Comparison of ENCODE assay signal across 25 cellular contexts in genomic region chr9:76521906-76522305, GRCh38.
DNase-seq lines count a peak whose midpoint lies in the region; ATAC-seq and TF ChIP-seq lines count a peak whose summit lies in the region.
"Had no signal": no experiment of that assay in that cellular context is flagged by ENCODE, and none has a peak within 500 bp of the region (broad histone marks: within the 10 kb centered on the region; RNA-seq: fewer than 3 reads in every experiment).

No MANE protein-coding gene starts in this region.

- intact Hi-C loops in stomach (cut with DNase I; ENCODE audit: low total_unique reads), result no loop called here
- intact Hi-C loops in upper lobe of right lung (cut with DNase I), result no loop called here

- no peak overlapping the region for H3K4me3 ChIP-seq in epithelial cell of proximal tubule (ENCODE audit: low read depth, low read length)
- H3K4me3 ChIP-seq in stomach, result no peak overlapping the region
- no peak overlapping the region for H3K4me3 ChIP-seq in upper lobe of right lung
- H3K4me3 ChIP-seq: A549, SK-N-MC, thoracic aorta had no signal

- 32 to 61% (median 51%) methylated on average over 3 of the region's 3 CpGs for WGBS in stomach, 5 donors

- TF ChIP-seq POLR2A in stomach (IDR thresholded peaks at IDR 0.05), result no peak

- H3K36me3 ChIP-seq in stomach, result no peaks in the 10 kb centered on the region
- H3K36me3 ChIP-seq in upper lobe of right lung, result no peaks in the 10 kb centered on the region
- H3K36me3 ChIP-seq: thoracic aorta had no signal

- DNase-seq in NCI-H748 (lab: John Stamatoyannopoulos, UW; ENCODE audit: unreplicated experiment) (peak; percentile 46), NCI-H748 treated with DMSO at 0.1 percent for 48 hours (lab: John Stamatoyannopoulos, UW) (no peak), NCI-H2081 treated with DMSO at 0.1 percent for 48 hours (lab: John Stamatoyannopoulos, UW) (peak; percentile 64), epithelial cell of proximal tubule (ENCODE audit: low read depth) (peak; percentile 48), stomach (no peak), upper lobe of right lung (no peak), inferior parietal cortex (ENCODE audit: extremely low spot score) (no peak)
- DNase-seq: activated CD4-positive, alpha-beta T cell treated with anti-CD3 and anti-CD28 coated beads, Interleukin-2, amount 50 U/mL, for 48 hours; activated gamma-delta T cell treated with Interleukin-2 at 50 U/mL for 16 hours; activated T-cell treated with anti-CD3 and anti-CD28 coated beads for 4 hours; amygdala; dermis blood vessel endothelial cell; hippocampal formation; kidney; mesendoderm; naive thymus-derived CD8-positive, alpha-beta T cell; NCI-H1694 treated with DMSO at 0.1 percent for 48 hours; NCI-H526; posterior cingulate gyrus had no signal

- peak overlapping the region; percentile 40 to 72 (median 65) for H3K27ac ChIP-seq in stomach
- no peak overlapping the region for H3K27ac ChIP-seq in upper lobe of right lung
- H3K27ac ChIP-seq: A549, SK-N-MC, thoracic aorta had no signal

- TF ChIP-seq EP300 in stomach (IDR thresholded peaks at IDR 0.05), result no peak

- no peak for ATAC-seq in upper lobe of right lung
- no peak for ATAC-seq in HG03521 (IDR thresholded peaks at IDR 0.05; ENCODE audit: unreplicated experiment)
- ATAC-seq: A549; naive thymus-derived CD8-positive, alpha-beta T cell; stimulated activated memory B cell treated with anti-CD40 and anti-IgM and Interleukin-4, amounts not matched to agents 10 μg/mL and 1 μg/mL and 100 μg/mL, for 72 hours; WTC11 had no signal

- H3K9me3 ChIP-seq in stomach (no peaks in the 10 kb centered on the region), upper lobe of right lung (no peaks in the 10 kb centered on the region)
- H3K9me3 ChIP-seq: A549, thoracic aorta had no signal

- H3K4me1 ChIP-seq in stomach (peaks cover 4 to 10% (median 7%) of the 10 kb centered on the region in 4 donors), upper lobe of right lung (no peaks in the 10 kb centered on the region)
- H3K4me1 ChIP-seq: A549 had no signal

- H3K27me3 ChIP-seq in stomach (no peaks in the 10 kb centered on the region), upper lobe of right lung (no peaks in the 10 kb centered on the region)

- TF ChIP-seq CTCF in epithelial cell of proximal tubule (conservative IDR thresholded peaks at IDR 0.05; ENCODE audit: low read depth, low read length), result no peak
- TF ChIP-seq CTCF in stomach (IDR thresholded peaks at IDR 0.05), result no peak
- no peak for TF ChIP-seq CTCF in upper lobe of right lung (IDR thresholded peaks at IDR 0.05)

Comparison
In these comparisons a context has a peak if more than half of its experiments do, and no peak if none do; other contexts are left out.
1. DNase-seq: peak in NCI-H748 (single experiment), NCI-H2081 treated with DMSO at 0.1 percent for 48 hours (single experiment) and epithelial cell of proximal tubule (single experiment); none in NCI-H748 treated with DMSO at 0.1 percent for 48 hours (single experiment), stomach (single experiment), upper lobe of right lung (single experiment) and inferior parietal cortex (single experiment).